Comparison of ENCODE assay signal across 21 cellular contexts in the genomic region with DNA sequence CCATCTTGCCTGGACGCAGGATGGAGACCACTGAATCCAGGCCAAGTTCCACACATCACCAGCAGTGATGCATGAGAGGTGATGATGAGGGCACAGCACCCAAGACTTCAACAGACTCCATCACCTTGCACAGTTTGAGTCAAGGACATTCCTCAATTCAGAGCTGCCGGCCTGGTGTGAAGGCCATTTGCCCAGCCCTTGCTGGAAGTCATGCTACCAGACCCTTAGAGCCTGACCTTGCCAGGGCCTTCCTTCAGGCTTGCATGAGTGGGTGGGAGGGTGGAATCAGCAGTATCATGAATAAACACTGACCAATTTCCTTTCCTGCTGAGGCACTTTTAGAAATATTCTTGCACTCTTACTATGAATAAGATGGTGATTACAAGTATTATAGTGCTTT.
"Had no signal": no experiment of that assay in that cellular context is flagged by ENCODE, and none has a peak within 500 bp of the region (broad histone marks: within the 10 kb centered on the region; RNA-seq: fewer than 3 reads in every experiment).

No MANE protein-coding gene starts in this region.

- H2AFZ ChIP-seq: parathyroid adenoma had no signal

- H3K27ac ChIP-seq: esophagus squamous epithelium, heart left ventricle, left lung, lower lobe of right lung, parathyroid adenoma, prostate gland, testis, tibial nerve, upper lobe of right lung, vagina had no signal

- H3K9ac ChIP-seq: parathyroid adenoma had no signal

- H3K36me3 ChIP-seq: esophagus squamous epithelium, heart left ventricle, left lung, lower lobe of right lung, prostate gland, tibial nerve, upper lobe of right lung, vagina had no signal

- H3K4me3 Mint-ChIP-seq: effector memory CD8-positive, alpha-beta T cell; memory B cell; nephron; stimulated activated naive B cell treated with anti-CD40 and anti-IgM and Interleukin-4, amounts not matched to agents 10 μg/mL and 1 μg/mL and 100 μg/mL, for 72 hours; stimulated activated naive CD8-positive, alpha-beta T cell treated with anti-CD3 and anti-CD28 coated beads, Interleukin-15, amount 100 ng/mL, for 72 hours had no signal

- ATAC-seq: effector memory CD8-positive, alpha-beta T cell; lower lobe of right lung; stimulated activated naive CD8-positive, alpha-beta T cell treated with anti-CD3 and anti-CD28 coated beads, Interleukin-15, amount 100 ng/mL, for 72 hours; upper lobe of right lung had no signal

- H3K4me1 Mint-ChIP-seq: memory B cell; naive B cell; stimulated activated naive CD8-positive, alpha-beta T cell treated with anti-CD3 and anti-CD28 coated beads, Interleukin-15, amount 100 ng/mL, for 72 hours had no signal

- H3K4me1 ChIP-seq: esophagus squamous epithelium, left lung, lower lobe of right lung, parathyroid adenoma, prostate gland, upper lobe of right lung, vagina had no signal

- H3K79me2 ChIP-seq: parathyroid adenoma had no signal

- H3K27me3 ChIP-seq: testis, tibial nerve, upper lobe of right lung, vagina had no signal

- H3K4me3 ChIP-seq: esophagus squamous epithelium, heart left ventricle, left lung, lower lobe of right lung, prostate gland, skin epidermis, testis, tibial nerve, upper lobe of right lung, vagina had no signal

- H3K27ac Mint-ChIP-seq: effector memory CD8-positive, alpha-beta T cell; memory B cell; stimulated activated naive B cell treated with anti-CD40 and anti-IgM and Interleukin-4, amounts not matched to agents 10 μg/mL and 1 μg/mL and 100 μg/mL, for 72 hours; stimulated activated naive CD8-positive, alpha-beta T cell treated with anti-CD3 and anti-CD28 coated beads, Interleukin-15, amount 100 ng/mL, for 72 hours had no signal

- H3K9me3 ChIP-seq: prostate gland, testis, upper lobe of right lung had no signal

- H3K36me3 Mint-ChIP-seq: naive B cell; stimulated activated naive B cell treated with anti-CD40 and anti-IgM and Interleukin-4, amounts not matched to agents 10 μg/mL and 1 μg/mL and 100 μg/mL, for 72 hours had no signal

- H3K27me3 Mint-ChIP-seq: effector memory CD8-positive, alpha-beta T cell; memory B cell; stimulated activated naive B cell treated with anti-CD40 and anti-IgM and Interleukin-4, amounts not matched to agents 10 μg/mL and 1 μg/mL and 100 μg/mL, for 72 hours; stimulated activated naive CD8-positive, alpha-beta T cell treated with anti-CD3 and anti-CD28 coated beads, Interleukin-15, amount 100 ng/mL, for 72 hours had no signal

- FAIRE-seq: frontal cortex had no signal

- DNase-seq: effector memory CD8-positive, alpha-beta T cell; esophagus squamous epithelium; islet precursor cell; left lung; lower lobe of right lung; naive B cell; stimulated activated CD4-positive, alpha-beta T cell treated with anti-CD3 and anti-CD28 coated beads, Interleukin-2, amount 100 ng/mL, for 24 hours; stimulated activated CD4-positive, alpha-beta T cell treated with anti-CD3 and anti-CD28 coated beads, Interleukin-4, amount 100 ng/mL, for 4 hours; stimulated activated naive B cell treated with anti-CD40 and anti-IgM and Interleukin-4, amounts not matched to agents 10 μg/mL and 1 μg/mL and 100 μg/mL, for 72 hours; stimulated activated naive CD8-positive, alpha-beta T cell treated with anti-CD3 and anti-CD28 coated beads, Interleukin-15, amount 100 ng/mL, for 72 hours; upper lobe of right lung had no signal
